7 cellular contexts compared by ENCODE assay signal in genomic region chr9:99106044-99106375, GRCh38. TPM values are rescaled to one million over a fixed set of nuclear protein-coding genes. Genes with fewer than 3 reads are reported as not detected.
A peak's percentile ranks its signal among the peaks of the same experiment; 100 is the strongest.
DNase-seq lines count a peak whose midpoint lies in the region; ATAC-seq and TF ChIP-seq lines count a peak whose summit lies in the region.

No MANE protein-coding gene starts in this region.

- WGBS in stomach, 5 donors, result 1 to 3% (median 2%) methylated on average over 9 of the region's 9 CpGs

- no peaks in the 10 kb centered on the region for H3K36me3 ChIP-seq in iPS-20b (ENCODE audit: insufficient read depth, low read depth, low read length)
- no peaks in the 10 kb centered on the region for H3K36me3 ChIP-seq in stomach

- H3K4me1 ChIP-seq in iPS-20b (ENCODE audit: insufficient read depth, low read length) (peaks cover 12% of the 10 kb centered on the region), stomach (peaks cover 24 to 75% (median 51%) of the 10 kb centered on the region in 4 donors)

- no peak for DNase-seq in HL-60 (ENCODE audit: low read depth in 1 of 2, low spot score in 1 of 2)
- no peak for DNase-seq in activated naive CD4-positive, alpha-beta T cell treated with anti-CD3 and anti-CD28 coated beads, Interleukin-2, amount 50 U/mL, for 72 hours (ENCODE audit: low spot score in 2 of 2)
- no peak for DNase-seq in stomach
- DNase-seq in SIG-M5 (lab: John Stamatoyannopoulos, UW), result no peak
- DNase-seq in NCI-H2107 treated with DMSO at 0.1 percent for 48 hours (lab: John Stamatoyannopoulos, UW; ENCODE audit: unreplicated experiment), result no peak
- no peak for DNase-seq in D341Med (ENCODE audit: low spot score)

- peak overlapping the region; percentile 79 for H3K4me3 ChIP-seq in HL-60 (replicated peaks; ENCODE audit: insufficient read depth, low read length)
- peak overlapping the region; percentile 90 for H3K4me3 ChIP-seq in iPS-20b (ENCODE audit: low read length)
- peak overlapping the region; percentile 78 to 90 (median 84) for H3K4me3 ChIP-seq in stomach

- H3K9me3 ChIP-seq in iPS-20b (ENCODE audit: insufficient read depth, low read depth, low read length), result no peaks in the 10 kb centered on the region
- H3K9me3 ChIP-seq in stomach, result no peaks in the 10 kb centered on the region

- H3K27ac ChIP-seq in HL-60 (replicated peaks), result peak overlapping the region; percentile 87
- H3K27ac ChIP-seq in iPS-20b (ENCODE audit: low read length), result no peak overlapping the region
- H3K27ac ChIP-seq in stomach, result peak overlapping the region; percentile 89 to 98 (median 94)

- no peak for TF ChIP-seq CTCF in HL-60 (IDR thresholded peaks at IDR 0.05; ENCODE audit: insufficient read depth, low read length)
- no peak for TF ChIP-seq CTCF in stomach (IDR thresholded peaks at IDR 0.05)

- peak overlapping the region; percentile 47 to 79 for H3K27ac Mint-ChIP-seq in activated naive CD4-positive, alpha-beta T cell treated with anti-CD3 and anti-CD28 coated beads, Interleukin-2, amount 50 U/mL, for 72 hours

- intact Hi-C loops in stomach (cut with DNase I; ENCODE audit: low total_unique reads), result no loop called here

- no peak for TF ChIP-seq POLR2A in stomach (IDR thresholded peaks at IDR 0.05)

- H3K9ac ChIP-seq in iPS-20b (ENCODE audit: low read depth, low read length), result peak overlapping the region; percentile 85; the same call in 1 of the 2 replicates

- H3K9me3 Mint-ChIP-seq in activated naive CD4-positive, alpha-beta T cell treated with anti-CD3 and anti-CD28 coated beads, Interleukin-2, amount 50 U/mL, for 72 hours, result no peaks in the 10 kb centered on the region

- no peak for ATAC-seq in activated naive CD4-positive, alpha-beta T cell treated with anti-CD3 and anti-CD28 coated beads, Interleukin-2, amount 50 U/mL, for 72 hours

- H3K36me3 Mint-ChIP-seq in activated naive CD4-positive, alpha-beta T cell treated with anti-CD3 and anti-CD28 coated beads, Interleukin-2, amount 50 U/mL, for 72 hours, result peaks cover 0 to 9% of the 10 kb centered on the region in 2 donors

- no peaks in the 10 kb centered on the region for H3K27me3 ChIP-seq in HL-60 (ENCODE audit: insufficient read depth, poor library complexity, severe bottlenecking)
- H3K27me3 ChIP-seq in iPS-20b (ENCODE audit: insufficient read depth, low read length), result peaks cover 19% of the 10 kb centered on the region
- no peaks in the 10 kb centered on the region for H3K27me3 ChIP-seq in stomach

- no peak for TF ChIP-seq EP300 in stomach (IDR thresholded peaks at IDR 0.05)

RNA-seq across cellular contexts. Expression of gene TGFBR1, which starts 1.1 kb away (rescaled TPM):
- 10 to 100 TPM; 13.4 to 23.4 TPM for total RNA-seq in activated naive CD4-positive, alpha-beta T cell treated with anti-CD3 and anti-CD28 coated beads, Interleukin-2, amount 50 U/mL, for 72 hours
- total RNA-seq in stomach, result 100 to 1,000 TPM in 2 of 5 donors, 10 to 100 TPM in 2, 1 to 10 TPM in 1; 7.2 to 119 (median 56.8) TPM
- 1 to 10 TPM; 5.2 to 9.1 (median 7.8) TPM for polyA plus RNA-seq in stomach
